In the genomic region with DNA sequence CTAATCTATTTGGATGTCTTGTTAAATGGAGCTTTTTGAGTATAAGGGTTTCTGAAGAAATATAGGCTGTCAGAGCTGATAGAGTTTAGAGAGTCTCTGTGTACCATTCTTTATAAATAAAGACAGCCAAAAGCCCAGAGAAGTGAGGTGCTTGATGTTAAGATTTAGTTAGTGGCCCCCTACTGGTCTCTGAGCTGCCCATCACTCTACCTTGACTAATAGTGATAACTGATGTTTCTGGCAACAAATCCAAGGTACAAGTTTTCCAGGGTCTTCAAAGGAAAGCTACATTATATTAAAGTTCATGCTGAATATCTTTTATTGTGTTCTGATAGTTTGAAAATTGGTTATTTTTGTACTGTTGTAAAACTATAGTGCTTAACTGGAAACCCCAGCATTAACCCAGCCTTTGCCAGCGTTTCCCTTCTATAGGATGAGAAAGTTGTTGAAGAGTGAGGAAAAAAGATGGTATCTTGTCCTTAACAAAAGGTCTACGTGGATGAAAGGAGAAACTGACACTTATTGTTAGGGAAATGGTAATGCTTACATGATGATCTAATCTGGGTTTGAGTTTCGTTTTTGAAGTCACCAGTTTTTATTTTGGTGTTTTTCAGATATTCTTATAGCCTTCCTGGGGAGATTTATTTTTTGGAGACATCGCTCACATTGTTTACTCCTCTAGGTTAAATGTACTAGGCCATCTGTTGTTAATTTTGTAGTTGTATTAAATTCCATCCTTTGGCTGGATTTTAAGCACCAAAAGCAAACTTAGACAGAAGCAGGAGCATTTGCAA, we compare ENCODE assay signal across 2 cellular contexts.
TF ChIP-seq lines count a peak whose summit lies in the region.

No MANE protein-coding gene starts in this region.

TF ChIP-seq in liver, 16 proteins besides CTCF, POLR2A, EP300 and RAD21 (continued from another document):
- TF ChIP-seq, protein P1, sequence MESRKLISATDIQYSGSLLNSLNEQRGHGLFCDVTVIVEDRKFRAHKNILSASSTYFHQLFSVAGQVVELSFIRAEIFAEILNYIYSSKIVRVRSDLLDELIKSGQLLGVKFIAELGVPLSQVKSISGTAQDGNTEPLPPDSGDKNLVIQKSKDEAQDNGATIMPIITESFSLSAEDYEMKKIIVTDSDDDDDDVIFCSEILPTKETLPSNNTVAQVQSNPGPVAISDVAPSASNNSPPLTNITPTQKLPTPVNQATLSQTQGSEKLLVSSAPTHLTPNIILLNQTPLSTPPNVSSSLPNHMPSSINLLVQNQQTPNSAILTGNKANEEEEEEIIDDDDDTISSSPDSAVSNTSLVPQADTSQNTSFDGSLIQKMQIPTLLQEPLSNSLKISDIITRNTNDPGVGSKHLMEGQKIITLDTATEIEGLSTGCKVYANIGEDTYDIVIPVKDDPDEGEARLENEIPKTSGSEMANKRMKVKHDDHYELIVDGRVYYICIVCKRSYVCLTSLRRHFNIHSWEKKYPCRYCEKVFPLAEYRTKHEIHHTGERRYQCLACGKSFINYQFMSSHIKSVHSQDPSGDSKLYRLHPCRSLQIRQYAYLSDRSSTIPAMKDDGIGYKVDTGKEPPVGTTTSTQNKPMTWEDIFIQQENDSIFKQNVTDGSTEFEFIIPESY (IDR thresholded peaks at IDR 0.05): no peak
- TF ChIP-seq TAF1 (conservative IDR thresholded peaks at IDR 0.05): no peak
- TF ChIP-seq HNF4A (conservative IDR thresholded peaks at IDR 0.05): no peak
- TF ChIP-seq SP1 (IDR thresholded peaks at IDR 0.05): no peak
- no peak for TF ChIP-seq EGR1 (IDR thresholded peaks at IDR 0.05; ENCODE audit: low read depth in 2 of 2)

TF ChIP-seq in HepG2, 621 proteins besides CTCF, POLR2A, EP300 and RAD21 (continued from another document):
- TF ChIP-seq ZBED4 (CRISPR knock-in tag; IDR thresholded peaks at IDR 0.05; ENCODE audit: borderline replicate concordance) (no peak), HIVEP1 (CRISPR knock-in tag; IDR thresholded peaks at IDR 0.05) (no peak)
